In the genomic region with DNA sequence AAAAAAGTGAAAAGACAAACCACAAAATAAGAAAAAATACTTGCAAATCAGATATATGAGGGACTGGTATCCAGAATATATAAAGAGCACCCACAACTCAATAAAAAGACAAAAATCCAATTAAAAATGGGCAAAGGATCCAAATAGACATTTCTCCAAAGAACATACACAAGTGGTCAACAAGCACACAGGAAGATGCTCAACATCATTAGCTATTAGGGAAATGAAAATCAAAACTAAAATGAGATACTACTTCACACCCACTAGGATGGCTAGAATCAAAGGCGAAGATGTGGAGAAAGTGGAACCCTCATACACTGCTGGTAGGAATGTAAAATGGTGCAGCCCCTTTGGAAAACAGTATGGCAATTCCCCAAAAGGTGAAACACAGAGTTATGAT, we compare ENCODE assay signal across 1 cellular context.
TF ChIP-seq lines count a peak whose summit lies in the region.

No MANE protein-coding gene starts in this region.

TF ChIP-seq in HepG2, 621 proteins besides CTCF, POLR2A, EP300 and RAD21:
- TF ChIP-seq, protein P1, sequence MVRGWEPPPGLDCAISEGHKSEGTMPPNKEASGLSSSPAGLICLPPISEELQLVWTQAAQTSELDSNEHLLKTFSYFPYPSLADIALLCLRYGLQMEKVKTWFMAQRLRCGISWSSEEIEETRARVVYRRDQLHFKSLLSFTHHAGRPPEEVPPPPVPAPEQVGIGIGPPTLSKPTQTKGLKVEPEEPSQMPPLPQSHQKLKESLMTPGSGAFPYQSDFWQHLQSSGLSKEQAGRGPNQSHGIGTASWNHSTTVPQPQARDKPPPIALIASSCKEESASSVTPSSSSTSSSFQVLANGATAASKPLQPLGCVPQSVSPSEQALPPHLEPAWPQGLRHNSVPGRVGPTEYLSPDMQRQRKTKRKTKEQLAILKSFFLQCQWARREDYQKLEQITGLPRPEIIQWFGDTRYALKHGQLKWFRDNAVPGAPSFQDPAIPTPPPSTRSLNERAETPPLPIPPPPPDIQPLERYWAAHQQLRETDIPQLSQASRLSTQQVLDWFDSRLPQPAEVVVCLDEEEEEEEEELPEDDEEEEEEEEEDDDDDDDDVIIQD (CRISPR knock-in tag; IDR thresholded peaks at IDR 0.05; ENCODE audit: low read depth), result no peak
- TF ChIP-seq PLSCR1 (CRISPR knock-in tag; IDR thresholded peaks at IDR 0.05; ENCODE audit: borderline replicate concordance) (no peak), GABPA (IDR thresholded peaks at IDR 0.05; ENCODE audit: low read depth, low read length) (no peak), GABPA (CRISPR knock-in tag; IDR thresholded peaks at IDR 0.05; ENCODE audit: low read depth) (no peak), DR1 (CRISPR knock-in tag; IDR thresholded peaks at IDR 0.05) (no peak), ZNF720 (CRISPR knock-in tag; IDR thresholded peaks at IDR 0.05) (no peak), USF2 (IDR thresholded peaks at IDR 0.05; ENCODE audit: low read depth, low read length) (no peak), USF2 (CRISPR knock-in tag; IDR thresholded peaks at IDR 0.05; ENCODE audit: borderline replicate concordance) (no peak), KDM1A (CRISPR knock-in tag; IDR thresholded peaks at IDR 0.05) (no peak), MBNL3 (CRISPR knock-in tag; conservative IDR thresholded peaks at IDR 0.05) (no peak), ZNF431 (CRISPR knock-in tag; IDR thresholded peaks at IDR 0.05; ENCODE audit: borderline replicate concordance, low read depth) (no peak), AGO1 (IDR thresholded peaks at IDR 0.05; ENCODE audit: low read depth, low read length, poor library complexity, severe bottlenecking) (no peak), RNF219 (CRISPR knock-in tag; IDR thresholded peaks at IDR 0.05) (no peak), FLYWCH1 (CRISPR knock-in tag; IDR thresholded peaks at IDR 0.05) (no peak)
- TF ChIP-seq, protein P2, sequence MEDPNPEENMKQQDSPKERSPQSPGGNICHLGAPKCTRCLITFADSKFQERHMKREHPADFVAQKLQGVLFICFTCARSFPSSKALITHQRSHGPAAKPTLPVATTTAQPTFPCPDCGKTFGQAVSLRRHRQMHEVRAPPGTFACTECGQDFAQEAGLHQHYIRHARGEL (CRISPR knock-in tag; IDR thresholded peaks at IDR 0.05), result no peak
- TF ChIP-seq, protein P3, sequence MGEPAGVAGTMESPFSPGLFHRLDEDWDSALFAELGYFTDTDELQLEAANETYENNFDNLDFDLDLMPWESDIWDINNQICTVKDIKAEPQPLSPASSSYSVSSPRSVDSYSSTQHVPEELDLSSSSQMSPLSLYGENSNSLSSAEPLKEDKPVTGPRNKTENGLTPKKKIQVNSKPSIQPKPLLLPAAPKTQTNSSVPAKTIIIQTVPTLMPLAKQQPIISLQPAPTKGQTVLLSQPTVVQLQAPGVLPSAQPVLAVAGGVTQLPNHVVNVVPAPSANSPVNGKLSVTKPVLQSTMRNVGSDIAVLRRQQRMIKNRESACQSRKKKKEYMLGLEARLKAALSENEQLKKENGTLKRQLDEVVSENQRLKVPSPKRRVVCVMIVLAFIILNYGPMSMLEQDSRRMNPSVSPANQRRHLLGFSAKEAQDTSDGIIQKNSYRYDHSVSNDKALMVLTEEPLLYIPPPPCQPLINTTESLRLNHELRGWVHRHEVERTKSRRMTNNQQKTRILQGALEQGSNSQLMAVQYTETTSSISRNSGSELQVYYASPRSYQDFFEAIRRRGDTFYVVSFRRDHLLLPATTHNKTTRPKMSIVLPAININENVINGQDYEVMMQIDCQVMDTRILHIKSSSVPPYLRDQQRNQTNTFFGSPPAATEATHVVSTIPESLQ (CRISPR knock-in tag; conservative IDR thresholded peaks at IDR 0.05), result no peak
- TF ChIP-seq, protein P4, sequence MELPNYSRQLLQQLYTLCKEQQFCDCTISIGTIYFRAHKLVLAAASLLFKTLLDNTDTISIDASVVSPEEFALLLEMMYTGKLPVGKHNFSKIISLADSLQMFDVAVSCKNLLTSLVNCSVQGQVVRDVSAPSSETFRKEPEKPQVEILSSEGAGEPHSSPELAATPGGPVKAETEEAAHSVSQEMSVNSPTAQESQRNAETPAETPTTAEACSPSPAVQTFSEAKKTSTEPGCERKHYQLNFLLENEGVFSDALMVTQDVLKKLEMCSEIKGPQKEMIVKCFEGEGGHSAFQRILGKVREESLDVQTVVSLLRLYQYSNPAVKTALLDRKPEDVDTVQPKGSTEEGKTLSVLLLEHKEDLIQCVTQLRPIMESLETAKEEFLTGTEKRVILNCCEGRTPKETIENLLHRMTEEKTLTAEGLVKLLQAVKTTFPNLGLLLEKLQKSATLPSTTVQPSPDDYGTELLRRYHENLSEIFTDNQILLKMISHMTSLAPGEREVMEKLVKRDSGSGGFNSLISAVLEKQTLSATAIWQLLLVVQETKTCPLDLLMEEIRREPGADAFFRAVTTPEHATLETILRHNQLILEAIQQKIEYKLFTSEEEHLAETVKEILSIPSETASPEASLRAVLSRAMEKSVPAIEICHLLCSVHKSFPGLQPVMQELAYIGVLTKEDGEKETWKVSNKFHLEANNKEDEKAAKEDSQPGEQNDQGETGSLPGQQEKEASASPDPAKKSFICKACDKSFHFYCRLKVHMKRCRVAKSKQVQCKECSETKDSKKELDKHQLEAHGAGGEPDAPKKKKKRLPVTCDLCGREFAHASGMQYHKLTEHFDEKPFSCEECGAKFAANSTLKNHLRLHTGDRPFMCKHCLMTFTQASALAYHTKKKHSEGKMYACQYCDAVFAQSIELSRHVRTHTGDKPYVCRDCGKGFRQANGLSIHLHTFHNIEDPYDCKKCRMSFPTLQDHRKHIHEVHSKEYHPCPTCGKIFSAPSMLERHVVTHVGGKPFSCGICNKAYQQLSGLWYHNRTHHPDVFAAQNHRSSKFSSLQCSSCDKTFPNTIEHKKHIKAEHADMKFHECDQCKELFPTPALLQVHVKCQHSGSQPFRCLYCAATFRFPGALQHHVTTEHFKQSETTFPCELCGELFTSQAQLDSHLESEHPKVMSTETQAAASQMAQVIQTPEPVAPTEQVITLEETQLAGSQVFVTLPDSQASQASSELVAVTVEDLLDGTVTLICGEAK (IDR thresholded peaks at IDR 0.05), result no peak
- TF ChIP-seq, protein P4 (CRISPR knock-in tag; IDR thresholded peaks at IDR 0.05), result no peak
